Comparison of ENCODE assay signal across 16 cellular contexts in the genomic region with DNA sequence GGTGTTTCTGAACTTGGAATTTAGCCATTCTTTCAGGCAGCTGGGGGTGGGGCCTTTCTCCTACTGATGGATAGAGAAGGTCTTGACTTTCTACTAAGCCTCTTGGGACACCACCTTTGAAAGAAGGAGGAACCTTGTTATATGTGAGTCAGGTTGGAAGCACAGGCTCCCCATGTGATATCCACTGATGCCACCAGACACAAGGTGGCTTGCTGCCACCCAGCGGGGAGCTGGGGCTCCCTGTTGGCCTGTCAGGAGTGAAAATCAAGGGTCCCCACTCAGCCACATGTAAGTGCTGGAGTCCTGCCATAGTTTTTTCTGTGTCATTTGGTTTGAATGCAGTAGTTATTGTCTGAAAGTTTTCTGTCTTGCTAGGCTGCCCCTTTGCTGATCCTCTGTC.
DNase-seq lines count a peak whose midpoint lies in the region; ATAC-seq and TF ChIP-seq lines count a peak whose summit lies in the region.
"Had no signal": no experiment of that assay in that cellular context is flagged by ENCODE, and none has a peak within 500 bp of the region (broad histone marks: within the 10 kb centered on the region; RNA-seq: fewer than 3 reads in every experiment).

No MANE protein-coding gene starts in this region.

- H3K4me1 ChIP-seq in colonic mucosa, result no peaks in the 10 kb centered on the region
- no peaks in the 10 kb centered on the region for H3K4me1 ChIP-seq in gastrocnemius medialis
- H3K4me1 ChIP-seq: adrenal gland, pancreas had no signal

- ATAC-seq in HG02973 (IDR thresholded peaks at IDR 0.05; ENCODE audit: unreplicated experiment) (no peak), gastrocnemius medialis (no peak)
- ATAC-seq: activated CD8-positive, alpha-beta T cell treated with anti-CD3 and anti-CD28 coated beads, Interleukin-2, amount 10 ng/mL, durations not matched to agents 7 days and 5 days had no signal

- H3K27ac Mint-ChIP-seq in osteocyte (ENCODE audit: unreplicated experiment), result no peak overlapping the region
- H3K27ac Mint-ChIP-seq: activated CD8-positive, alpha-beta T cell treated with anti-CD3 and anti-CD28 coated beads, Interleukin-2, amount 10 ng/mL, durations not matched to agents 7 days and 5 days; CD4-positive, CD25-positive, alpha-beta regulatory T cell had no signal

- H3K27ac ChIP-seq in colonic mucosa, result no peak overlapping the region
- no peak overlapping the region for H3K27ac ChIP-seq in gastrocnemius medialis
- H3K27ac ChIP-seq: adrenal gland, pancreas, thoracic aorta had no signal

- peaks cover 13% of the 10 kb centered on the region for H3K4me1 Mint-ChIP-seq in osteocyte (ENCODE audit: unreplicated experiment)
- H3K4me1 Mint-ChIP-seq: CD4-positive, CD25-positive, alpha-beta regulatory T cell had no signal

- TF ChIP-seq CTCF in AG09309 (IDR thresholded peaks at IDR 0.05; ENCODE audit: control insufficient read depth, insufficient read depth, low read depth, low read length, missing control alignments) (peak; percentile 16), GM12865 (IDR thresholded peaks at IDR 0.05; ENCODE audit: insufficient read depth, low read depth, low read length, missing control alignments) (peak; percentile 48), colonic mucosa (IDR thresholded peaks at IDR 0.05) (no peak), gastrocnemius medialis (IDR thresholded peaks at IDR 0.05 in 4 of 5, conservative IDR thresholded peaks at IDR 0.05 in 1 of 5) (no peak), osteocyte (IDR thresholded peaks at IDR 0.05) (no peak)

- in situ Hi-C loops in gastrocnemius medialis (cut with MboI; ENCODE audit: low sequenced_read_pairs in 4 of 4), result loop anchor here (10.0 to 25.0 kb wide), 3 partner anchors 639 to 764 kb away; no protein-coding TSS in a partner anchor

- no peak overlapping the region for H3K9ac ChIP-seq in colonic mucosa (ENCODE audit: low read depth in 2 of 2, low read length in 2 of 2)

- no peak overlapping the region for H3K4me3 ChIP-seq in AG09309 (ENCODE audit: control insufficient read depth, low read depth, low read length)
- no peak overlapping the region for H3K4me3 ChIP-seq in GM12865 (ENCODE audit: low read depth, low read length)
- no peak overlapping the region for H3K4me3 ChIP-seq in colonic mucosa
- no peak overlapping the region for H3K4me3 ChIP-seq in gastrocnemius medialis
- H3K4me3 ChIP-seq: adrenal gland, pancreas, thoracic aorta had no signal

- DNase-seq in AG09309 (ENCODE audit: low read depth) (no peak), GM12865 (ENCODE audit: low read depth) (peak; percentile 46), NCI-H460 (ENCODE audit: extremely low read depth, low read depth) (peak; percentile 36), colonic mucosa (peak; percentile 23), gastrocnemius medialis (no peak), osteocyte (ENCODE audit: extremely low spot score, unreplicated experiment) (no peak)
- no peak for DNase-seq in activated effector memory CD4-positive, alpha-beta T cell treated with anti-CD3 and anti-CD28 coated beads, Interleukin-2, amount 50 U/mL, for 16 hours
- DNase-seq: activated CD8-positive, alpha-beta T cell treated with anti-CD3 and anti-CD28 coated beads, Interleukin-2, amount 10 ng/mL, durations not matched to agents 7 days and 5 days; adrenal gland; CD4-positive, CD25-positive, alpha-beta regulatory T cell; kidney glomerular epithelial cell; NCI-H1105 treated with DMSO at 0.1 percent for 48 hours; pancreas; stimulated activated CD4-positive, alpha-beta T cell treated with anti-CD3 and anti-CD28 coated beads, Interleukin-4, amount 100 ng/mL, for 4 hours had no signal

- H3K27me3 ChIP-seq in colonic mucosa, result no peaks in the 10 kb centered on the region
- no peaks in the 10 kb centered on the region for H3K27me3 ChIP-seq in gastrocnemius medialis
- H3K27me3 ChIP-seq: adrenal gland, pancreas had no signal

- intact Hi-C loops in colonic mucosa (cut with DNase I), result no loop called here
- intact Hi-C loops in gastrocnemius medialis (cut with DNase I; ENCODE audit: low total_unique reads), result loop anchor here (10.0 kb wide), 1 partner anchor 241 kb away; no protein-coding TSS in a partner anchor

- H3K36me3 Mint-ChIP-seq in osteocyte (ENCODE audit: unreplicated experiment), result peaks cover 2% of the 10 kb centered on the region
- H3K36me3 Mint-ChIP-seq: CD4-positive, CD25-positive, alpha-beta regulatory T cell had no signal

- peaks cover 32% of the 10 kb centered on the region for H3K27me3 Mint-ChIP-seq in osteocyte (ENCODE audit: unreplicated experiment)

- no peak overlapping the region for H3K4me3 Mint-ChIP-seq in osteocyte (ENCODE audit: unreplicated experiment)
- H3K4me3 Mint-ChIP-seq: activated CD8-positive, alpha-beta T cell treated with anti-CD3 and anti-CD28 coated beads, Interleukin-2, amount 10 ng/mL, durations not matched to agents 7 days and 5 days; CD4-positive, CD25-positive, alpha-beta regulatory T cell had no signal

- no peak for TF ChIP-seq POLR2A in gastrocnemius medialis (IDR thresholded peaks at IDR 0.05)

- H3K36me3 ChIP-seq in colonic mucosa, result no peaks in the 10 kb centered on the region
- H3K36me3 ChIP-seq in gastrocnemius medialis, result no peaks in the 10 kb centered on the region
- H3K36me3 ChIP-seq: adrenal gland, pancreas, thoracic aorta had no signal

- H3K9me3 Mint-ChIP-seq in osteocyte (ENCODE audit: unreplicated experiment), result peaks cover 21% of the 10 kb centered on the region

- H3K9me3 ChIP-seq in colonic mucosa (no peaks in the 10 kb centered on the region), gastrocnemius medialis (no peaks in the 10 kb centered on the region)
- H3K9me3 ChIP-seq: adrenal gland, pancreas, thoracic aorta had no signal

Comparison
In these comparisons a context has a peak if more than half of its experiments do, and no peak if none do; other contexts are left out.
1. DNase-seq: peak in GM12865 (single experiment), NCI-H460 (single experiment) and colonic mucosa (single experiment); none in AG09309 (single experiment), activated effector memory CD4-positive, alpha-beta T cell treated with anti-CD3 and anti-CD28 coated beads, Interleukin-2, amount 50 U/mL, for 16 hours (single experiment), gastrocnemius medialis (0 of 2) and osteocyte (single experiment).
2. CTCF ChIP-seq: peak in AG09309 (single experiment) and GM12865 (single experiment); none in colonic mucosa (single experiment), gastrocnemius medialis (0 of 5) and osteocyte (single experiment).